In genomic region chr3:23809294-23809693, GRCh38 we compare ENCODE assay signal across 11 cellular contexts. TPM values are rescaled to one million over a fixed set of nuclear protein-coding genes. Genes with fewer than 3 reads are reported as not detected.
DNase-seq lines count a peak whose midpoint lies in the region; ATAC-seq, FAIRE-seq and TF ChIP-seq lines count a peak whose summit lies in the region.
"Had no signal": no experiment of that assay in that cellular context is flagged by ENCODE, and none has a peak within 500 bp of the region (broad histone marks: within the 10 kb centered on the region; RNA-seq: fewer than 3 reads in every experiment).

No MANE protein-coding gene starts in this region.

- H3F3A ChIP-seq in GM23338 (replicated peaks; ENCODE audit: low read depth) = no peaks in the 10 kb centered on the region; the same call in 1 of the 2 replicates

- no peaks in the 10 kb centered on the region for H3K9me2 ChIP-seq in GM23338 (ENCODE audit: insufficient read depth)

- H3K4me3 ChIP-seq in CD4-positive, CD25-positive, alpha-beta regulatory T cell (ENCODE audit: low read depth, low read length) = peak overlapping the region; percentile 68
- peak overlapping the region; percentile 77 for H3K4me3 ChIP-seq in GM23338
- peak overlapping the region; percentile 68 for H3K4me3 ChIP-seq in naive thymus-derived CD4-positive, alpha-beta T cell (ENCODE audit: low read length)

- no peak for ATAC-seq in CD4-positive, CD25-positive, alpha-beta regulatory T cell (ENCODE audit: low read depth in 2 of 2)
- no peak for ATAC-seq in GM23338
- no peak for ATAC-seq in naive thymus-derived CD4-positive, alpha-beta T cell

- no peak overlapping the region for H2AFZ ChIP-seq in GM23338

- peak overlapping the region; percentile 95 to 100 (median 97) for H3K4me3 Mint-ChIP-seq in CD4-positive, CD25-positive, alpha-beta regulatory T cell
- peak overlapping the region; percentile 94 for H3K4me3 Mint-ChIP-seq in GM23338
- H3K4me3 Mint-ChIP-seq in activated T-helper 2 cell treated with anti-CD3 and anti-CD28 coated beads, Interferon-gamma antibody, Interleukin-2, Interleukin-4, amounts not matched to agents 10 μg/mL and 5 μg/mL and 100 μg/mL, durations not matched to agents 14 hours and 24 hours and 36 hours (ENCODE audit: low read depth) = peak overlapping the region; percentile 97
- H3K4me3 Mint-ChIP-seq in naive thymus-derived CD4-positive, alpha-beta T cell = peak overlapping the region; percentile 89 to 100 (median 94)

- peaks cover 65% of the 10 kb centered on the region for H3K79me2 ChIP-seq in GM23338 (replicated peaks; ENCODE audit: insufficient read depth)

- H3K27me3 Mint-ChIP-seq in CD4-positive, CD25-positive, alpha-beta regulatory T cell = peaks cover 7% of the 10 kb centered on the region
- peaks cover 11% of the 10 kb centered on the region for H3K27me3 Mint-ChIP-seq in GM23338 (ENCODE audit: insufficient read depth, low read depth, poor library complexity)
- H3K27me3 Mint-ChIP-seq in activated T-helper 2 cell treated with anti-CD3 and anti-CD28 coated beads, Interferon-gamma antibody, Interleukin-2, Interleukin-4, amounts not matched to agents 10 μg/mL and 5 μg/mL and 100 μg/mL, durations not matched to agents 14 hours and 24 hours and 36 hours (ENCODE audit: low read depth) = peaks cover 11% of the 10 kb centered on the region
- peaks cover 0 to 11% (median 0%) of the 10 kb centered on the region in 5 donors for H3K27me3 Mint-ChIP-seq in naive thymus-derived CD4-positive, alpha-beta T cell

- no peaks in the 10 kb centered on the region for H3K36me3 ChIP-seq in CD4-positive, CD25-positive, alpha-beta regulatory T cell (ENCODE audit: control insufficient read depth, insufficient read depth, low read length)
- H3K36me3 ChIP-seq in GM23338 (ENCODE audit: insufficient read depth) = 0 out of 2 replicates have a peak, but pooled peaks cover 3% of the 10 kb centered on the region
- H3K36me3 ChIP-seq in naive thymus-derived CD4-positive, alpha-beta T cell (ENCODE audit: control insufficient read depth in 2 of 3, insufficient read depth in 3 of 3, low read length in 3 of 3) = peaks cover 0 to 3% (median 0%) of the 10 kb centered on the region in 3 experiments

- peaks cover 0 to 2% (median 0%) of the 10 kb centered on the region in 7 donors for H3K9me3 Mint-ChIP-seq in CD4-positive, CD25-positive, alpha-beta regulatory T cell
- H3K9me3 Mint-ChIP-seq in GM23338 = 0 out of 3 replicates have a peak, but pooled peaks cover 2% of the 10 kb centered on the region
- no peaks in the 10 kb centered on the region for H3K9me3 Mint-ChIP-seq in activated T-helper 2 cell treated with anti-CD3 and anti-CD28 coated beads, Interferon-gamma antibody, Interleukin-2, Interleukin-4, amounts not matched to agents 10 μg/mL and 5 μg/mL and 100 μg/mL, durations not matched to agents 14 hours and 24 hours and 36 hours
- H3K9me3 Mint-ChIP-seq in naive thymus-derived CD4-positive, alpha-beta T cell = peaks cover 0 to 2% (median 0%) of the 10 kb centered on the region in 11 donors

- H3K4me1 ChIP-seq in CD4-positive, CD25-positive, alpha-beta regulatory T cell (ENCODE audit: control insufficient read depth, insufficient read depth, low read length, poor library complexity, severe bottlenecking) = peaks cover 55% of the 10 kb centered on the region
- peaks cover 41% of the 10 kb centered on the region for H3K4me1 ChIP-seq in GM23338 (ENCODE audit: insufficient read depth)
- H3K4me1 ChIP-seq in naive thymus-derived CD4-positive, alpha-beta T cell (ENCODE audit: control insufficient read depth in 2 of 2, insufficient read depth in 2 of 2, low read length in 2 of 2) = peaks cover 24 to 26% of the 10 kb centered on the region in 2 donors

- no peak for TF ChIP-seq CTCF in GM23338 (conservative IDR thresholded peaks at IDR 0.05; ENCODE audit: low read depth in 2 of 2)

- H3K27me3 ChIP-seq in CD4-positive, CD25-positive, alpha-beta regulatory T cell (ENCODE audit: control insufficient read depth, insufficient read depth, low read length) = no peaks in the 10 kb centered on the region
- no peaks in the 10 kb centered on the region; the same call in 1 of the 2 replicates for H3K27me3 ChIP-seq in GM23338 (ENCODE audit: insufficient read depth)
- H3K27me3 ChIP-seq in naive thymus-derived CD4-positive, alpha-beta T cell (ENCODE audit: control insufficient read depth in 2 of 2, insufficient read depth in 2 of 2, low read length in 2 of 2) = no peaks in the 10 kb centered on the region
- H3K27me3 ChIP-seq: stomach had no signal

- H3K4me1 Mint-ChIP-seq in CD4-positive, CD25-positive, alpha-beta regulatory T cell = peaks cover 42 to 69% (median 52%) of the 10 kb centered on the region in 4 donors
- H3K4me1 Mint-ChIP-seq in GM23338 = peaks cover 65% of the 10 kb centered on the region
- peaks cover 57% of the 10 kb centered on the region for H3K4me1 Mint-ChIP-seq in activated T-helper 2 cell treated with anti-CD3 and anti-CD28 coated beads, Interferon-gamma antibody, Interleukin-2, Interleukin-4, amounts not matched to agents 10 μg/mL and 5 μg/mL and 100 μg/mL, durations not matched to agents 14 hours and 24 hours and 36 hours (ENCODE audit: low read depth)
- H3K4me1 Mint-ChIP-seq in naive thymus-derived CD4-positive, alpha-beta T cell = peaks cover 49 to 72% (median 64%) of the 10 kb centered on the region in 7 donors

- DNase-seq in CD4-positive, CD25-positive, alpha-beta regulatory T cell = no peak
- no peak for DNase-seq in GM23338 (ENCODE audit: low spot score)
- no peak for DNase-seq in activated T-helper 2 cell treated with anti-CD3 and anti-CD28 coated beads, Interferon-gamma antibody, Interleukin-2, Interleukin-4, amounts not matched to agents 10 μg/mL and 5 μg/mL and 100 μg/mL, durations not matched to agents 14 hours and 24 hours and 36 hours (ENCODE audit: low spot score)
- DNase-seq in naive thymus-derived CD4-positive, alpha-beta T cell = no peak
- DNase-seq in H4 (ENCODE audit: low spot score) = no peak
- no peak for DNase-seq in urothelium cell line (ENCODE audit: low spot score)
- DNase-seq in GF-D8 (lab: John Stamatoyannopoulos, UW) = no peak
- DNase-seq in NCI-H2107 (lab: John Stamatoyannopoulos, UW) = no peak
- DNase-seq: right cardiac atrium, stomach had no signal

- POLR2A ChIA-PET in naive thymus-derived CD4-positive, alpha-beta T cell (lab: Charles Lee) = interaction anchor here (0.5 to 2.2 kb wide), 5 partner anchors 11 to 109 kb away, joined by 3 to 13 read pairs (median 3); partner anchors contain the start of genes NKIRAS1 and RPL15

- peak overlapping the region; percentile 36 for H3K27ac ChIP-seq in CD4-positive, CD25-positive, alpha-beta regulatory T cell (ENCODE audit: insufficient read depth, low read length, poor library complexity, severe bottlenecking)
- H3K27ac ChIP-seq in GM23338 (ENCODE audit: low read depth) = no peak overlapping the region
- H3K27ac ChIP-seq in naive thymus-derived CD4-positive, alpha-beta T cell (ENCODE audit: low read depth, low read length) = peak overlapping the region; percentile 77
- H3K27ac ChIP-seq: RWPE1 had no signal

- H4K20me1 ChIP-seq in GM23338 (replicated peaks; ENCODE audit: insufficient read depth) = peaks cover 19% of the 10 kb centered on the region

- intact Hi-C loops in activated T-helper 2 cell treated with anti-CD3 and anti-CD28 coated beads, Interferon-gamma antibody, Interleukin-2, Interleukin-4, amounts not matched to agents 10 μg/mL and 5 μg/mL and 100 μg/mL, durations not matched to agents 14 hours and 24 hours and 36 hours (cut with micrococcal nuclease) = loop anchor here (5.0 to 10.0 kb wide), 2 partner anchors 604 to 878 kb away; partner anchors contain the start of gene UBE2E2
- intact Hi-C loops in naive thymus-derived CD4-positive, alpha-beta T cell (cut with micrococcal nuclease) = loop anchor here in 1 of 2 donors (5.0 kb wide), 2 partner anchors 1853 to 1983 kb away; partner anchors contain the start of genes OXSM and TOP2B

- FAIRE-seq in urothelium cell line (lab: Jason Lieb, UNC) = no peak

- H3K36me3 Mint-ChIP-seq in CD4-positive, CD25-positive, alpha-beta regulatory T cell = peaks cover 10% of the 10 kb centered on the region
- H3K36me3 Mint-ChIP-seq in GM23338 (ENCODE audit: low read depth) = peaks cover 52% of the 10 kb centered on the region
- H3K36me3 Mint-ChIP-seq in activated T-helper 2 cell treated with anti-CD3 and anti-CD28 coated beads, Interferon-gamma antibody, Interleukin-2, Interleukin-4, amounts not matched to agents 10 μg/mL and 5 μg/mL and 100 μg/mL, durations not matched to agents 14 hours and 24 hours and 36 hours (ENCODE audit: low read depth) = peaks cover 56% of the 10 kb centered on the region
- peaks cover 0 to 30% (median 6%) of the 10 kb centered on the region in 5 donors for H3K36me3 Mint-ChIP-seq in naive thymus-derived CD4-positive, alpha-beta T cell

- CTCF ChIA-PET in naive thymus-derived CD4-positive, alpha-beta T cell (lab: Charles Lee) = no interaction called here

- peak overlapping the region; percentile 78 to 98 (median 89) for H3K27ac Mint-ChIP-seq in CD4-positive, CD25-positive, alpha-beta regulatory T cell
- no peak overlapping the region for H3K27ac Mint-ChIP-seq in GM23338
- peak overlapping the region; percentile 99 for H3K27ac Mint-ChIP-seq in activated T-helper 2 cell treated with anti-CD3 and anti-CD28 coated beads, Interferon-gamma antibody, Interleukin-2, Interleukin-4, amounts not matched to agents 10 μg/mL and 5 μg/mL and 100 μg/mL, durations not matched to agents 14 hours and 24 hours and 36 hours
- H3K27ac Mint-ChIP-seq in naive thymus-derived CD4-positive, alpha-beta T cell = peak overlapping the region; percentile 89 to 99 (median 93)

- no peaks in the 10 kb centered on the region for H3K9me3 ChIP-seq in CD4-positive, CD25-positive, alpha-beta regulatory T cell (ENCODE audit: control insufficient read depth in 2 of 2, low read length in 2 of 2)
- no peaks in the 10 kb centered on the region for H3K9me3 ChIP-seq in naive thymus-derived CD4-positive, alpha-beta T cell (ENCODE audit: control insufficient read depth in 2 of 3, low read length in 3 of 3)
- H3K9me3 ChIP-seq: stomach had no signal

- peak overlapping the region; percentile 72 for H3K4me2 ChIP-seq in GM23338

RNA-seq across cellular contexts. Expression of gene UBE2E1, which starts 3.5 kb away (rescaled TPM):
- total RNA-seq in CD4-positive, CD25-positive, alpha-beta regulatory T cell = 65.3 TPM
- 10 to 100 TPM in 2 of 4 donors, 1 to 10 TPM in 2; 6.2 to 21.2 (median 10.6) TPM for polyA plus RNA-seq in CD4-positive, CD25-positive, alpha-beta regulatory T cell
- 113 and 120 TPM in 2 replicates for total RNA-seq in GM23338 (2014; rRNA removed; shearing (Covaris generic))
- polyA plus RNA-seq in GM23338 (2016; fragmentation: Nextera tagmentation; extraction: Ambion mirVana) = 39.9 and 41.5 TPM in 2 replicates
- total RNA-seq in activated T-helper 2 cell treated with anti-CD3 and anti-CD28 coated beads, Interferon-gamma antibody, Interleukin-2, Interleukin-4, amounts not matched to agents 10 μg/mL and 5 μg/mL and 100 μg/mL, durations not matched to agents 14 hours and 24 hours and 36 hours = 63.9 and 70.2 TPM in 2 replicates
- total RNA-seq in naive thymus-derived CD4-positive, alpha-beta T cell = 10 to 100 TPM; 59.0 to 80.0 (median 69.2) TPM
- polyA plus RNA-seq in naive thymus-derived CD4-positive, alpha-beta T cell = 10 to 100 TPM in 1 of 2 donors, 1 to 10 TPM in 1; 5.2 to 22.1 TPM
- total RNA-seq in H4 (2014; rRNA removed; shearing (Covaris generic)) = 62.5 and 81.4 TPM in 2 replicates
